1 cellular context compared by ENCODE assay signal in genomic region chr3:80997622-80998021, GRCh38.
TF ChIP-seq lines count a peak whose summit lies in the region.

No MANE protein-coding gene starts in this region.

TF ChIP-seq in HepG2, 621 proteins besides CTCF, POLR2A, EP300 and RAD21 (continued from another document):
- no peak for TF ChIP-seq DZIP1 (CRISPR knock-in tag; IDR thresholded peaks at IDR 0.05)
- no peak for TF ChIP-seq SMYD3 (CRISPR knock-in tag; IDR thresholded peaks at IDR 0.05)
- no peak for TF ChIP-seq MAFF (IDR thresholded peaks at IDR 0.05; ENCODE audit: low read depth, low read length)
- no peak for TF ChIP-seq PTBP1 (IDR thresholded peaks at IDR 0.05; ENCODE audit: low read depth, low read length, poor library complexity, severe bottlenecking)
- TF ChIP-seq SMC3 (IDR thresholded peaks at IDR 0.05; ENCODE audit: low read length) = no peak
- TF ChIP-seq MEIS1 (CRISPR knock-in tag; IDR thresholded peaks at IDR 0.05; ENCODE audit: borderline replicate concordance) = no peak
